ENCODE assay signal across 14 cellular contexts in genomic region chr10:70566515-70567290, GRCh38. TPM values are rescaled to one million over a fixed set of nuclear protein-coding genes. Genes with fewer than 3 reads are reported as not detected.
A peak's percentile ranks its signal among the peaks of the same experiment; 100 is the strongest.
DNase-seq lines count a peak whose midpoint lies in the region; ATAC-seq and TF ChIP-seq lines count a peak whose summit lies in the region.
"Had no signal": no experiment of that assay in that cellular context is flagged by ENCODE, and none has a peak within 500 bp of the region (broad histone marks: within the 10 kb centered on the region; RNA-seq: fewer than 3 reads in every experiment).

No MANE protein-coding gene starts in this region.

- no peak overlapping the region for H3K9ac ChIP-seq in mammary epithelial cell (ENCODE audit: insufficient read depth, low read length)
- H3K9ac ChIP-seq: KMS-11 had no signal

- ATAC-seq in activated CD8-positive, alpha-beta memory T cell treated with anti-CD3 and anti-CD28 coated beads, Interleukin-2, amount 10 ng/mL, durations not matched to agents 7 days and 5 days, result no peak
- ATAC-seq in RWPE2 (ENCODE audit: low read depth) (peak; percentile 14; the same call in 1 of the 3 replicates), right lobe of liver (no peak), GM21526 (IDR thresholded peaks at IDR 0.05; ENCODE audit: low FRiP score, unreplicated experiment) (no peak), GM21367 (IDR thresholded peaks at IDR 0.05; ENCODE audit: unreplicated experiment) (no peak)
- no peak for ATAC-seq in stimulated activated effector memory CD8-positive, alpha-beta T cell treated with anti-CD3 and anti-CD28 coated beads, Interleukin-12 subunit alpha, Interleukin-12 subunit beta, amount 100 ng/mL, for 72 hours

- H3K27me3 Mint-ChIP-seq in activated CD8-positive, alpha-beta memory T cell treated with anti-CD3 and anti-CD28 coated beads, Interleukin-2, amount 10 ng/mL, durations not matched to agents 7 days and 5 days, result no peaks in the 10 kb centered on the region
- H3K27me3 Mint-ChIP-seq: CD4-positive, CD25-positive, alpha-beta regulatory T cell had no signal

- intact Hi-C loops in right lobe of liver (cut with DNase I), result no loop called here
- intact Hi-C loops in mammary epithelial cell (cut with micrococcal nuclease), result no loop called here

- no TSS peak for BruUV-seq in mammary epithelial cell (replicated peaks; lab: Mats Ljungman, UMichigan)

- H3K27me3 ChIP-seq in RWPE2 (ENCODE audit: insufficient read depth, poor library complexity, severe bottlenecking) (no peaks in the 10 kb centered on the region), right lobe of liver (no peaks in the 10 kb centered on the region), mammary epithelial cell (ENCODE audit: insufficient read depth, low read length) (peaks cover 5% of the 10 kb centered on the region)

- H3K36me3 Mint-ChIP-seq in activated CD8-positive, alpha-beta memory T cell treated with anti-CD3 and anti-CD28 coated beads, Interleukin-2, amount 10 ng/mL, durations not matched to agents 7 days and 5 days, result no peaks in the 10 kb centered on the region
- H3K36me3 Mint-ChIP-seq in stimulated activated effector memory CD8-positive, alpha-beta T cell treated with anti-CD3 and anti-CD28 coated beads, Interleukin-12 subunit alpha, Interleukin-12 subunit beta, amount 100 ng/mL, for 72 hours, result no peaks in the 10 kb centered on the region
- H3K36me3 Mint-ChIP-seq: CD4-positive, CD25-positive, alpha-beta regulatory T cell had no signal

- DNase-seq in activated CD8-positive, alpha-beta memory T cell treated with anti-CD3 and anti-CD28 coated beads, Interleukin-2, amount 10 ng/mL, durations not matched to agents 7 days and 5 days, result no peak
- DNase-seq in activated CD8-positive, alpha-beta memory T cell treated with anti-CD3 and anti-CD28 coated beads for 24 hours, result no peak
- DNase-seq in RWPE2 (ENCODE audit: low spot score), result no peak
- peak in 2 of 3 donors; percentile 13 to 17 for DNase-seq in right lobe of liver
- DNase-seq in stimulated activated effector memory CD8-positive, alpha-beta T cell treated with anti-CD3 and anti-CD28 coated beads, Interleukin-12 subunit alpha, Interleukin-12 subunit beta, amount 100 ng/mL, for 72 hours (ENCODE audit: low spot score in 2 of 2), result no peak
- no peak for DNase-seq in mammary epithelial cell
- DNase-seq: Calu3; CD4-positive, CD25-positive, alpha-beta regulatory T cell; PC-9 had no signal

- TF ChIP-seq POLR2A in right lobe of liver (IDR thresholded peaks at IDR 0.05), result no peak

- TF ChIP-seq CTCF in RWPE2 (IDR thresholded peaks at IDR 0.05; ENCODE audit: poor library complexity, severe bottlenecking), result no peak
- no peak for TF ChIP-seq CTCF in right lobe of liver (IDR thresholded peaks at IDR 0.05)
- no peak for TF ChIP-seq CTCF in mammary epithelial cell (conservative IDR thresholded peaks at IDR 0.05 in 1 of 2, IDR thresholded peaks at IDR 0.05 in 1 of 2; ENCODE audit: extremely low read depth in 1 of 2, insufficient read depth in 1 of 2, low read depth in 1 of 2, low read length in 2 of 2)

- no peaks in the 10 kb centered on the region for H3K4me1 ChIP-seq in RWPE2 (ENCODE audit: insufficient read depth, poor library complexity, severe bottlenecking)
- no peaks in the 10 kb centered on the region for H3K4me1 ChIP-seq in right lobe of liver
- no peaks in the 10 kb centered on the region for H3K4me1 ChIP-seq in mammary epithelial cell (ENCODE audit: insufficient read depth, low read length)
- H3K4me1 ChIP-seq: HAP-1 had no signal

- in situ Hi-C loops in mammary epithelial cell (cut with MboI; ENCODE audit: low sequenced_read_pairs in 2 of 2), result no loop called here

- WGBS in right lobe of liver (ENCODE audit: insufficient coverage, low coverage, low lambda C conversion rate, missing lambda C conversion rate), result 80% methylated on average over 2 of the region's 18 CpGs
- WGBS in mammary epithelial cell (ENCODE audit: low coverage, missing lambda C conversion rate), result 72% methylated on average over 15 of the region's 18 CpGs

- no peak overlapping the region for H3K4me2 ChIP-seq in mammary epithelial cell (ENCODE audit: insufficient read depth, low read depth, low read length)
- H3K4me2 ChIP-seq: KMS-11, PC-9 had no signal

- H3K4me3 ChIP-seq in RWPE2 (ENCODE audit: severe bottlenecking), result no peak overlapping the region
- no peak overlapping the region for H3K4me3 ChIP-seq in right lobe of liver
- no peak overlapping the region for H3K4me3 ChIP-seq in mammary epithelial cell (replicated peaks in 1 of 3; ENCODE audit: insufficient read depth in 1 of 3, low read depth in 2 of 3, low read length in 3 of 3)
- H3K4me3 ChIP-seq: HAP-1, PC-9 had no signal

- CTCF ChIA-PET in activated CD8-positive, alpha-beta memory T cell treated with anti-CD3 and anti-CD28 coated beads, Interleukin-2, amount 10 ng/mL, durations not matched to agents 7 days and 5 days (lab: Charles Lee), result interaction anchor here (0.7 to 3.1 kb wide), 6 partner anchors 8 to 193 kb away, joined by 3 to 18 read pairs (median 4); partner anchors contain the start of gene PRF1
- CTCF ChIA-PET in mammary epithelial cell (lab: Charles Lee; ENCODE audit: low non-redundant PET), result no interaction called here

- H4K20me1 ChIP-seq in mammary epithelial cell (ENCODE audit: insufficient read depth, low read length), result no peaks in the 10 kb centered on the region

- peak overlapping the region; percentile 6 for H3K27ac Mint-ChIP-seq in activated CD8-positive, alpha-beta memory T cell treated with anti-CD3 and anti-CD28 coated beads, Interleukin-2, amount 10 ng/mL, durations not matched to agents 7 days and 5 days
- peak overlapping the region; percentile 65 for H3K27ac Mint-ChIP-seq in stimulated activated effector memory CD8-positive, alpha-beta T cell treated with anti-CD3 and anti-CD28 coated beads, Interleukin-12 subunit alpha, Interleukin-12 subunit beta, amount 100 ng/mL, for 72 hours

- H3K36me3 ChIP-seq in RWPE2 (ENCODE audit: low read depth), result no peaks in the 10 kb centered on the region
- H3K36me3 ChIP-seq in right lobe of liver, result no peaks in the 10 kb centered on the region
- no peaks in the 10 kb centered on the region for H3K36me3 ChIP-seq in mammary epithelial cell (ENCODE audit: insufficient read depth, low read length)
- H3K36me3 ChIP-seq: HAP-1 had no signal

- no peak overlapping the region for H3K4me3 Mint-ChIP-seq in activated CD8-positive, alpha-beta memory T cell treated with anti-CD3 and anti-CD28 coated beads, Interleukin-2, amount 10 ng/mL, durations not matched to agents 7 days and 5 days
- H3K4me3 Mint-ChIP-seq in stimulated activated effector memory CD8-positive, alpha-beta T cell treated with anti-CD3 and anti-CD28 coated beads, Interleukin-12 subunit alpha, Interleukin-12 subunit beta, amount 100 ng/mL, for 72 hours, result no peak overlapping the region
- H3K4me3 Mint-ChIP-seq: CD4-positive, CD25-positive, alpha-beta regulatory T cell had no signal

- H3K9me3 Mint-ChIP-seq in activated CD8-positive, alpha-beta memory T cell treated with anti-CD3 and anti-CD28 coated beads, Interleukin-2, amount 10 ng/mL, durations not matched to agents 7 days and 5 days (ENCODE audit: low read depth), result no peaks in the 10 kb centered on the region
- no peaks in the 10 kb centered on the region for H3K9me3 Mint-ChIP-seq in stimulated activated effector memory CD8-positive, alpha-beta T cell treated with anti-CD3 and anti-CD28 coated beads, Interleukin-12 subunit alpha, Interleukin-12 subunit beta, amount 100 ng/mL, for 72 hours
- H3K9me3 Mint-ChIP-seq: CD4-positive, CD25-positive, alpha-beta regulatory T cell had no signal

- dilution Hi-C loops in mammary epithelial cell (cut with HindIII; ENCODE audit: low sequenced_read_pairs), result no loop called here

- H2AFZ ChIP-seq in mammary epithelial cell (ENCODE audit: low read depth, low read length), result no peak overlapping the region
- H2AFZ ChIP-seq: PC-9 had no signal

- no peaks in the 10 kb centered on the region for H3K79me2 ChIP-seq in mammary epithelial cell (ENCODE audit: insufficient read depth, low read length)

- no peak overlapping the region for H3K27ac ChIP-seq in RWPE2 (ENCODE audit: poor library complexity, severe bottlenecking)
- no peak overlapping the region for H3K27ac ChIP-seq in right lobe of liver
- no peak overlapping the region for H3K27ac ChIP-seq in mammary epithelial cell (ENCODE audit: insufficient read depth, low read depth, low read length)
- H3K27ac ChIP-seq: KMS-11, PC-9 had no signal

- H3K9me3 ChIP-seq in RWPE2 (ENCODE audit: severe bottlenecking) (no peaks in the 10 kb centered on the region), right lobe of liver (no peaks in the 10 kb centered on the region), mammary epithelial cell (replicated peaks; ENCODE audit: insufficient read depth, low read length) (no peaks in the 10 kb centered on the region)
- H3K9me3 ChIP-seq: HAP-1 had no signal

- H3K4me1 Mint-ChIP-seq in activated CD8-positive, alpha-beta memory T cell treated with anti-CD3 and anti-CD28 coated beads, Interleukin-2, amount 10 ng/mL, durations not matched to agents 7 days and 5 days, result peaks cover 24% of the 10 kb centered on the region
- H3K4me1 Mint-ChIP-seq in stimulated activated effector memory CD8-positive, alpha-beta T cell treated with anti-CD3 and anti-CD28 coated beads, Interleukin-12 subunit alpha, Interleukin-12 subunit beta, amount 100 ng/mL, for 72 hours, result peaks cover 39% of the 10 kb centered on the region

RNA-seq across cellular contexts. Expression of gene PRF1, which starts 35.8 kb away (rescaled TPM):
- total RNA-seq in activated CD8-positive, alpha-beta memory T cell treated with anti-CD3 and anti-CD28 coated beads, Interleukin-2, amount 10 ng/mL, durations not matched to agents 7 days and 5 days, result 100 to 1,000 TPM; 381 to 433 TPM
- total RNA-seq in right lobe of liver (1 to 10 TPM; 1.7 to 6.5 (median 3.1) TPM), mammary epithelial cell (not detected)
- 0.07 TPM for polyA plus RNA-seq in mammary epithelial cell
- not detected for polyA minus RNA-seq in mammary epithelial cell
- total RNA-seq: Calu3, MCF 10A, PC-9 had no signal

Comparison
In these comparisons a context has a peak if more than half of its experiments do, and no peak if none do; other contexts are left out.
1. DNase-seq: peak in right lobe of liver (2 of 3); none in activated CD8-positive, alpha-beta memory T cell treated with anti-CD3 and anti-CD28 coated beads, Interleukin-2, amount 10 ng/mL, durations not matched to agents 7 days and 5 days (single experiment), activated CD8-positive, alpha-beta memory T cell treated with anti-CD3 and anti-CD28 coated beads for 24 hours (single experiment), RWPE2 (single experiment), stimulated activated effector memory CD8-positive, alpha-beta T cell treated with anti-CD3 and anti-CD28 coated beads, Interleukin-12 subunit alpha, Interleukin-12 subunit beta, amount 100 ng/mL, for 72 hours (0 of 2) and mammary epithelial cell (single experiment).
2. RNA of gene PRF1, which starts 35.8 kb away (total RNA-seq): 381 to 433 TPM in activated CD8-positive, alpha-beta memory T cell treated with anti-CD3 and anti-CD28 coated beads, Interleukin-2, amount 10 ng/mL, durations not matched to agents 7 days and 5 days; 1.7 to 6.5 TPM in right lobe of liver and not detected in mammary epithelial cell; every median in the first group is over 10 times any median in the second.